In genomic region chr12:104463371-104463770, GRCh38 we compare ENCODE assay signal across 12 cellular contexts. TPM values are rescaled to one million over a fixed set of nuclear protein-coding genes. Genes with fewer than 3 reads are reported as not detected.
DNase-seq lines count a peak whose midpoint lies in the region; ATAC-seq lines count a peak whose summit lies in the region.
"Had no signal": no experiment of that assay in that cellular context is flagged by ENCODE, and none has a peak within 500 bp of the region (broad histone marks: within the 10 kb centered on the region; RNA-seq: fewer than 3 reads in every experiment).

No MANE protein-coding gene starts in this region.

- DNase-seq in activated CD4-positive, CD25-positive, alpha-beta regulatory T cell treated with anti-CD3 and anti-CD28 coated beads, Interleukin-2, amount 50 U/mL, for 72 hours = no peak
- DNase-seq in activated naive CD8-positive, alpha-beta T cell treated with anti-CD3 and anti-CD28 coated beads, Interleukin-2, amount 10 ng/mL, durations not matched to agents 7 days and 5 days = no peak
- DNase-seq in stimulated activated naive B cell treated with anti-CD40 and anti-IgM and Interleukin-4, amounts not matched to agents 10 μg/mL and 1 μg/mL and 100 μg/mL, for 72 hours = no peak
- DNase-seq in NCI-H1105 treated with DMSO at 0.1 percent for 48 hours (lab: John Stamatoyannopoulos, UW) (no peak), RPMI8226 (no peak)
- DNase-seq: ACHN, endodermal cell, NCI-H2227 treated with DMSO at 0.1 percent for 48 hours, substantia nigra had no signal

- peaks cover 72% of the 10 kb centered on the region for H3K4me1 Mint-ChIP-seq in activated naive CD8-positive, alpha-beta T cell treated with anti-CD3 and anti-CD28 coated beads, Interleukin-2, amount 10 ng/mL, durations not matched to agents 7 days and 5 days
- H3K4me1 Mint-ChIP-seq in stimulated activated naive B cell treated with anti-CD40 and anti-IgM and Interleukin-4, amounts not matched to agents 10 μg/mL and 1 μg/mL and 100 μg/mL, for 72 hours = peaks cover 38 to 81% of the 10 kb centered on the region in 2 donors

- no peaks in the 10 kb centered on the region for H3K27me3 Mint-ChIP-seq in activated naive CD8-positive, alpha-beta T cell treated with anti-CD3 and anti-CD28 coated beads, Interleukin-2, amount 10 ng/mL, durations not matched to agents 7 days and 5 days
- no peaks in the 10 kb centered on the region for H3K27me3 Mint-ChIP-seq in stimulated activated naive B cell treated with anti-CD40 and anti-IgM and Interleukin-4, amounts not matched to agents 10 μg/mL and 1 μg/mL and 100 μg/mL, for 72 hours

- no peaks in the 10 kb centered on the region for H3K9me3 Mint-ChIP-seq in activated naive CD8-positive, alpha-beta T cell treated with anti-CD3 and anti-CD28 coated beads, Interleukin-2, amount 10 ng/mL, durations not matched to agents 7 days and 5 days
- peaks cover 0 to 4% of the 10 kb centered on the region in 2 donors for H3K9me3 Mint-ChIP-seq in stimulated activated naive B cell treated with anti-CD40 and anti-IgM and Interleukin-4, amounts not matched to agents 10 μg/mL and 1 μg/mL and 100 μg/mL, for 72 hours
- H3K9me3 Mint-ChIP-seq: endodermal cell had no signal

- H3K36me3 Mint-ChIP-seq in activated naive CD8-positive, alpha-beta T cell treated with anti-CD3 and anti-CD28 coated beads, Interleukin-2, amount 10 ng/mL, durations not matched to agents 7 days and 5 days = peaks cover 28% of the 10 kb centered on the region
- peaks cover 37 to 45% of the 10 kb centered on the region in 2 donors for H3K36me3 Mint-ChIP-seq in stimulated activated naive B cell treated with anti-CD40 and anti-IgM and Interleukin-4, amounts not matched to agents 10 μg/mL and 1 μg/mL and 100 μg/mL, for 72 hours

- peak; percentile 11 to 17 for ATAC-seq in activated CD4-positive, CD25-positive, alpha-beta regulatory T cell treated with anti-CD3 and anti-CD28 coated beads, Interleukin-2, amount 50 U/mL, for 24 hours
- ATAC-seq in HG02610 (IDR thresholded peaks at IDR 0.05; ENCODE audit: unreplicated experiment) (peak; percentile 17), HG02840 (IDR thresholded peaks at IDR 0.05; ENCODE audit: low FRiP score, unreplicated experiment) (no peak)
- ATAC-seq in activated naive CD8-positive, alpha-beta T cell treated with anti-CD3 and anti-CD28 coated beads, Interleukin-2, amount 10 ng/mL, durations not matched to agents 7 days and 5 days (ENCODE audit: low read depth) = peak; percentile 26
- ATAC-seq in stimulated activated naive B cell treated with anti-CD40 and anti-IgM and Interleukin-4, amounts not matched to agents 10 μg/mL and 1 μg/mL and 100 μg/mL, for 72 hours (replicated peaks) = peak; percentile 50 to 55

- POLR2A ChIA-PET in activated naive CD8-positive, alpha-beta T cell treated with anti-CD3 and anti-CD28 coated beads, Interleukin-2, amount 10 ng/mL, durations not matched to agents 7 days and 5 days (lab: Charles Lee) = interaction anchor here (0.7 to 1.0 kb wide), 4 partner anchors 15 to 936 kb away, joined by 3 to 8 read pairs (median 3); no protein-coding TSS in a partner anchor

- H3K27ac Mint-ChIP-seq in activated naive CD8-positive, alpha-beta T cell treated with anti-CD3 and anti-CD28 coated beads, Interleukin-2, amount 10 ng/mL, durations not matched to agents 7 days and 5 days = peak overlapping the region; percentile 92
- peak overlapping the region; percentile 56 for H3K27ac Mint-ChIP-seq in stimulated activated naive B cell treated with anti-CD40 and anti-IgM and Interleukin-4, amounts not matched to agents 10 μg/mL and 1 μg/mL and 100 μg/mL, for 72 hours
- H3K27ac Mint-ChIP-seq: endodermal cell had no signal

- peak overlapping the region; percentile 82 for H3K4me3 Mint-ChIP-seq in activated naive CD8-positive, alpha-beta T cell treated with anti-CD3 and anti-CD28 coated beads, Interleukin-2, amount 10 ng/mL, durations not matched to agents 7 days and 5 days
- H3K4me3 Mint-ChIP-seq in stimulated activated naive B cell treated with anti-CD40 and anti-IgM and Interleukin-4, amounts not matched to agents 10 μg/mL and 1 μg/mL and 100 μg/mL, for 72 hours = peak overlapping the region; percentile 41 to 57
- H3K4me3 Mint-ChIP-seq: endodermal cell had no signal

RNA-seq across cellular contexts. Expression of gene CHST11, which starts 6.6 kb away (rescaled TPM):
- 10 to 100 TPM; 64.9 to 72.9 TPM for total RNA-seq in activated naive CD8-positive, alpha-beta T cell treated with anti-CD3 and anti-CD28 coated beads, Interleukin-2, amount 10 ng/mL, durations not matched to agents 7 days and 5 days
